In the genomic region with DNA sequence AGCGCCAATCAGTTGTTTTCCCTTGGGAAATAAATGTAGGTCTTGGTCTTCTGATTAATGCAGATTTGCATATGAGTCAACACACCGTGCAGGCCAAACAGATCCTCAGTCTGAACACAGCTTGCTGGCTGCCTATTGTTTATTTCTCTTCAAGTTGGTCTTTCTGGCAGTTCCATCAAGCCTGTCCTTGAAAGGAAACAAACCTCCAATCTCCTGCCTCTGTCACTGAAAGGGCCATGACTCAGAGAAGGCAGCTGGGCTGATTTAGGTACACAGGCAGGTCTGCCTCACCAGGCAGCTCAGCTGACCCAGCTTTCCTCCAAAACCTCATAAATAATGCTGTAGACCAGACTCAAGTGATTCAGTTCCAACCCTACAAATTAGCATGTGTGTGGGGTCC, we compare ENCODE assay signal across 8 cellular contexts.
A peak's percentile ranks its signal among the peaks of the same experiment; 100 is the strongest.
DNase-seq lines count a peak whose midpoint lies in the region; ATAC-seq lines count a peak whose summit lies in the region.

No MANE protein-coding gene starts in this region.

- H3K36me3 Mint-ChIP-seq in activated T-helper 17 cell treated with anti-CD3 and anti-CD28 coated beads, Interleukin-2, amount 50 U/mL, for 72 hours (ENCODE audit: low read depth), result peaks cover 87% of the 10 kb centered on the region

- ATAC-seq in HG03432 (IDR thresholded peaks at IDR 0.05; ENCODE audit: unreplicated experiment), result peak; percentile 54
- ATAC-seq in activated T-helper 17 cell treated with anti-CD3 and anti-CD28 coated beads, Interleukin-2, amount 50 U/mL, for 72 hours (replicated peaks), result peak; percentile 66
- ATAC-seq in GM18867 (IDR thresholded peaks at IDR 0.05; ENCODE audit: unreplicated experiment), result no peak
- ATAC-seq in HG02852 (IDR thresholded peaks at IDR 0.05; ENCODE audit: unreplicated experiment), result no peak

- no peaks in the 10 kb centered on the region for H3K9me3 Mint-ChIP-seq in activated T-helper 17 cell treated with anti-CD3 and anti-CD28 coated beads, Interleukin-2, amount 50 U/mL, for 72 hours

- H3K4me1 Mint-ChIP-seq in activated T-helper 17 cell treated with anti-CD3 and anti-CD28 coated beads, Interleukin-2, amount 50 U/mL, for 72 hours, result peaks cover 15% of the 10 kb centered on the region

- no peaks in the 10 kb centered on the region for H3K27me3 Mint-ChIP-seq in activated T-helper 17 cell treated with anti-CD3 and anti-CD28 coated beads, Interleukin-2, amount 50 U/mL, for 72 hours

- no peak overlapping the region for H3K4me3 Mint-ChIP-seq in activated T-helper 17 cell treated with anti-CD3 and anti-CD28 coated beads, Interleukin-2, amount 50 U/mL, for 72 hours

- DNase-seq in COLO829 (ENCODE audit: low spot score) (peak; percentile 39), lung microvascular endothelial cell (ENCODE audit: low read depth in 2 of 2) (peak; percentile 17 to 99), NCI-H524 treated with DMSO at 0.1 percent for 48 hours (lab: John Stamatoyannopoulos, UW) (no peak), GM19240 (ENCODE audit: insufficient read length, low spot score) (no peak)

- H3K27ac Mint-ChIP-seq in activated T-helper 17 cell treated with anti-CD3 and anti-CD28 coated beads, Interleukin-2, amount 50 U/mL, for 72 hours, result no peak overlapping the region

Comparison
In these comparisons a context has a peak if more than half of its experiments do, and no peak if none do; other contexts are left out.
1. DNase-seq: peak in COLO829 (single experiment) and lung microvascular endothelial cell (2 of 2); none in NCI-H524 treated with DMSO at 0.1 percent for 48 hours (single experiment) and GM19240 (single experiment).
2. ATAC-seq: peak in HG03432 (single experiment) and activated T-helper 17 cell treated with anti-CD3 and anti-CD28 coated beads, Interleukin-2, amount 50 U/mL, for 72 hours (single experiment); none in GM18867 (single experiment) and HG02852 (single experiment).